8 cellular contexts compared by ENCODE assay signal in genomic region chr2:197434541-197435513, GRCh38. TPM values are rescaled to one million over a fixed set of nuclear protein-coding genes. Genes with fewer than 3 reads are reported as not detected.
DNase-seq lines count a peak whose midpoint lies in the region; TF ChIP-seq lines count a peak whose summit lies in the region.

Gene SF3B1 (minus strand): TSS chr2:197435028. CDS start chr2:197434999, 29 bp downstream.

- DNase-seq in GF-D8 (lab: John Stamatoyannopoulos, UW): peak; percentile 94
- peak; percentile 95 for DNase-seq in HEK293T (ENCODE audit: extremely low spot score)
- peak; percentile 97 for DNase-seq in MV-4-11 (lab: John Stamatoyannopoulos, UW)
- peak; percentile 96 for DNase-seq in SK-MEL-5 (ENCODE audit: low read depth, low spot score)
- peak; percentile 99 for DNase-seq in activated naive CD4-positive, alpha-beta T cell treated with Interleukin-2 at 50 U/mL for 16 hours
- peak; percentile 96 for DNase-seq in foreskin melanocyte

- H3K9me3 ChIP-seq in neuron (ENCODE audit: low read length) (no peaks in the 10 kb centered on the region), subcutaneous abdominal adipose tissue (ENCODE audit: control insufficient read depth in 5 of 5, low read length in 5 of 5) (no peaks in the 10 kb centered on the region)

- CTCF ChIA-PET in HEK293T (lab: Yijun Ruan, JAX): no interaction called here

- H3K4me3 ChIP-seq in neuron (ENCODE audit: low read length) (peak within 1 kb of the TSS; percentile 84), subcutaneous abdominal adipose tissue (ENCODE audit: low read depth in 1 of 5, low read length in 5 of 5) (peak within 1 kb of the TSS; percentile 90 to 100 (median 100))

- H3K4me1 ChIP-seq in neuron (ENCODE audit: insufficient read depth, low read length) (peaks cover 22% of the 10 kb centered on the region), subcutaneous abdominal adipose tissue (ENCODE audit: control insufficient read depth in 5 of 5, insufficient read depth in 5 of 5, low read length in 5 of 5) (peaks cover 8 to 49% (median 48%) of the 10 kb centered on the region in 5 donors)

- H3K9ac ChIP-seq in subcutaneous abdominal adipose tissue (ENCODE audit: low read length in 5 of 5): peak within 1 kb of the TSS; percentile 99 to 100 (median 100)

- in situ Hi-C loops in SK-MEL-5 (cut with HindIII; ENCODE audit: low pct_unique_long_range_greater_than_20kb, low sequenced_read_pairs): no loop called here

- no peaks in the 10 kb centered on the region for H3K27me3 ChIP-seq in neuron (ENCODE audit: insufficient read depth, low read length)
- no peaks in the 10 kb centered on the region for H3K27me3 ChIP-seq in subcutaneous abdominal adipose tissue (ENCODE audit: control insufficient read depth in 5 of 5, insufficient read depth in 4 of 5, low read length in 5 of 5)

- peak within 1 kb of the TSS; percentile 100 for H3K27ac ChIP-seq in subcutaneous abdominal adipose tissue (ENCODE audit: low read depth, low read length)

- H2AFZ ChIP-seq in neuron (ENCODE audit: low read depth, low read length): peak within 1 kb of the TSS; percentile 64

- POLR2A ChIA-PET in HEK293T (lab: Yijun Ruan, JAX): interaction anchor here (0.5 to 4.0 kb wide), 12 partner anchors 9 to 370 kb away, joined by 3 to 56 read pairs (median 4); partner anchors contain the start of genes COQ10B, HSPD1, HSPE1 and MARS2

- H3K36me3 ChIP-seq in neuron (ENCODE audit: insufficient read depth, low read length): no peaks in the 10 kb centered on the region
- no peaks in the 10 kb centered on the region for H3K36me3 ChIP-seq in subcutaneous abdominal adipose tissue (ENCODE audit: control insufficient read depth in 5 of 5, insufficient read depth in 5 of 5, low read length in 5 of 5)

TF ChIP-seq in HEK293T, 16 proteins besides CTCF, POLR2A, EP300 and RAD21:
- TF ChIP-seq ZNF384 (IDR thresholded peaks at IDR 0.05) (no peak), FOXM1 (IDR thresholded peaks at IDR 0.05; ENCODE audit: borderline replicate concordance) (no peak), BHLHE40 (IDR thresholded peaks at IDR 0.05; ENCODE audit: borderline replicate concordance) (no peak), ARNT (IDR thresholded peaks at IDR 0.05) (no peak), HDGF (IDR thresholded peaks at IDR 0.05; ENCODE audit: borderline replicate concordance) (no peak), TARDBP (IDR thresholded peaks at IDR 0.05) (no peak), LEF1 (IDR thresholded peaks at IDR 0.05; ENCODE audit: borderline replicate concordance) (no peak), FOXK2 (IDR thresholded peaks at IDR 0.05) (no peak), SP1 (IDR thresholded peaks at IDR 0.05) (no peak), CTBP1 (IDR thresholded peaks at IDR 0.05; ENCODE audit: borderline replicate concordance) (no peak), FOXA1 (IDR thresholded peaks at IDR 0.05) (no peak), ELF4 (IDR thresholded peaks at IDR 0.05) (peak; percentile 44; the same call in 1 of the 2 replicates), L3MBTL2 (conservative IDR thresholded peaks at IDR 0.05) (peak; percentile 75), PKNOX1 (IDR thresholded peaks at IDR 0.05) (no peak), SUZ12 (IDR thresholded peaks at IDR 0.05) (no peak), NFRKB (IDR thresholded peaks at IDR 0.05) (peak; percentile 40)

RNA-seq across cellular contexts. Expression of gene SF3B1, which starts in this region (rescaled TPM):
- 202 and 219 TPM in 2 replicates for total RNA-seq in SK-MEL-5 (2014; rRNA removed; shearing (Covaris generic))
- polyA plus RNA-seq in SK-MEL-5 (2015; cell fraction: cytosol; rRNA removed): 104 and 121 TPM in 2 replicates
- 1,790 and 1,920 TPM in 2 replicates for polyA plus RNA-seq in SK-MEL-5 (2015; cell fraction: nucleus; rRNA removed)

Comparison
In these comparisons a context has a peak if more than half of its experiments do, and no peak if none do; other contexts are left out.
1. Peak in every context shown above with its lines: DNase-seq, H3K4me3 ChIP-seq and H3K27ac ChIP-seq.